8 cellular contexts compared by ENCODE assay signal in the genomic region with DNA sequence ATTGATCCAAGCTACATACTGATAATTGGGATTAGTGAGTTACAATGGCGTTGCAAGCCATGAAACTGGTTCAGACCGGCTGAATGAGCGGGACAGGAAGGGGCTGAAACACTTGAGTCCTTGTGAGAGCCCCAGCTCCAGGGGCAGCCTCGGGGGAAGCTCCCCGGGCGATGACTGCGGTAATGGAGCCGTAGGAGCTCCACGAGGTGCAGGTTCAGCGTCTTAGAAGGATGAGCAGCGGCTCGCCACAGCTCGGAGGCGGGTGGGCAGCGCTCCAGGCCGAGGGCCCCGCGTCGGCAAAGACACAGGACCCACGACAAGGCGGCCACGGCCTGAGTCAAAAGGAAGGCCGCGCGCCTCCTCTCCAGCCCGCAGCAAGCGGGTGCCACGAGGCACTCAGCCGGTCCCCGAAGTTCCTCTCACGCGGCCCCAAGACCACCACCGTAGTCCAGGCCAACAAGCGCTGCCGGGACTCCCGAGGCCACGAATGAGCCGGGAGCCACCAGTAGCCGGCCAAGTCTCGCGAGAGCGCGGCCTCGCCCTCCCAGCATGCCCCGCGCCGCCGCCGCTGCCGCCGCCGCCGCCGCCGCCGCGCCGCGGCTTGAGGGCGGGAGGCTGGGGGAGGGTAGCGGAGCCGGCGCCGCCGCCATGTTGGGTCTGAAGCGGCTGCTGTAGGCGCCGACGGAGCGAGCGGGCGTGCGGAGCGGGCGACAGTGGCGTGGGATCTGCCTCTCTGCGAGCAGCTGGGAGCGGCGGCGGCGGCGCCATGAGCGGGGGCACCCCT. TPM values are rescaled to one million over a fixed set of nuclear protein-coding genes. Genes with fewer than 3 reads are reported as not detected.
A peak's percentile ranks its signal among the peaks of the same experiment; 100 is the strongest.
DNase-seq lines count a peak whose midpoint lies in the region; ATAC-seq and TF ChIP-seq lines count a peak whose summit lies in the region.

A gene (plus strand): TSS at position 628 of the 784 bp plus-strand sequence. CDS start 139 bp downstream, at position 767.

- no peaks in the 10 kb centered on the region for H3K9me3 ChIP-seq in hepatocyte (ENCODE audit: low read depth)

- peak within 1 kb of the TSS; percentile 100 for H3K27ac ChIP-seq in hepatocyte

- DNase-seq in NCI-H187 treated with DMSO at 0.1 percent for 48 hours (lab: John Stamatoyannopoulos, UW) (peak; percentile 11), T-helper 9 cell (peak; percentile 92), astrocyte of the cerebellum (ENCODE audit: low read depth) (peak; percentile 73), hepatocyte (ENCODE audit: low spot score) (peak; percentile 97), retina (peak; percentile 95), cerebellar nuclear complex (lab: John Stamatoyannopoulos, UW) (no peak)

- 2% methylated on average over 42 of the region's 83 CpGs for WGBS in hepatocyte (ENCODE audit: low lambda C conversion rate, missing lambda C conversion rate)

- peak; percentile 79 for ATAC-seq in GM18498 (IDR thresholded peaks at IDR 0.05; ENCODE audit: unreplicated experiment)
- peak; percentile 51 for ATAC-seq in HG02884 (IDR thresholded peaks at IDR 0.05; ENCODE audit: unreplicated experiment)

- peaks cover 58% of the 10 kb centered on the region for H3K79me2 ChIP-seq in hepatocyte

- H3K36me3 ChIP-seq in hepatocyte (replicated peaks; ENCODE audit: insufficient read depth, low read depth): no peaks in the 10 kb centered on the region

- H3K4me2 ChIP-seq in hepatocyte: peak within 1 kb of the TSS; percentile 95

- H3K27me3 ChIP-seq in hepatocyte: no peaks in the 10 kb centered on the region

- H3K4me1 ChIP-seq in hepatocyte (ENCODE audit: insufficient read depth): peaks cover 51% of the 10 kb centered on the region

- in situ Hi-C loops in astrocyte of the cerebellum (cut with HindIII; ENCODE audit: low sequenced_read_pairs): no loop called here

- TF ChIP-seq CTCF in astrocyte of the cerebellum (IDR thresholded peaks at IDR 0.05; ENCODE audit: low read depth, low read length, missing control alignments): no peak
- TF ChIP-seq CTCF in hepatocyte (IDR thresholded peaks at IDR 0.05; ENCODE audit: poor library complexity): no peak

- no peaks in the 10 kb centered on the region for H3K9me2 ChIP-seq in hepatocyte (replicated peaks; ENCODE audit: insufficient read depth)

- peak within 1 kb of the TSS; percentile 90 for H3K4me3 ChIP-seq in astrocyte of the cerebellum (ENCODE audit: low read depth, low read length)
- peak within 1 kb of the TSS; percentile 95 for H3K4me3 ChIP-seq in hepatocyte

- H4K20me1 ChIP-seq in hepatocyte (ENCODE audit: insufficient read depth, poor library complexity, severe bottlenecking): peaks cover 39% of the 10 kb centered on the region

- H2AFZ ChIP-seq in hepatocyte: peak within 1 kb of the TSS; percentile 98

RNA-seq across cellular contexts. Expression of the gene that starts here (rescaled TPM):
- 81.0 and 96.5 TPM in 2 replicates for total RNA-seq in hepatocyte
- polyA plus RNA-seq in hepatocyte: 59.9 and 64.7 TPM in 2 replicates

Comparison
In these comparisons a context has a peak if more than half of its experiments do, and no peak if none do; other contexts are left out.
1. DNase-seq: peak in NCI-H187 treated with DMSO at 0.1 percent for 48 hours (single experiment), T-helper 9 cell (single experiment), astrocyte of the cerebellum (single experiment), hepatocyte (single experiment) and retina (single experiment); none in cerebellar nuclear complex (0 of 2).